Comparison of ENCODE assay signal across 1 cellular context in genomic region chr7:150727381-150727780, GRCh38.
TF ChIP-seq lines count a peak whose summit lies in the region.

No MANE protein-coding gene starts in this region.

TF ChIP-seq in HepG2, 621 proteins besides CTCF, POLR2A, EP300 and RAD21 (continued from another document and continues in another):
- TF ChIP-seq, protein P1, sequence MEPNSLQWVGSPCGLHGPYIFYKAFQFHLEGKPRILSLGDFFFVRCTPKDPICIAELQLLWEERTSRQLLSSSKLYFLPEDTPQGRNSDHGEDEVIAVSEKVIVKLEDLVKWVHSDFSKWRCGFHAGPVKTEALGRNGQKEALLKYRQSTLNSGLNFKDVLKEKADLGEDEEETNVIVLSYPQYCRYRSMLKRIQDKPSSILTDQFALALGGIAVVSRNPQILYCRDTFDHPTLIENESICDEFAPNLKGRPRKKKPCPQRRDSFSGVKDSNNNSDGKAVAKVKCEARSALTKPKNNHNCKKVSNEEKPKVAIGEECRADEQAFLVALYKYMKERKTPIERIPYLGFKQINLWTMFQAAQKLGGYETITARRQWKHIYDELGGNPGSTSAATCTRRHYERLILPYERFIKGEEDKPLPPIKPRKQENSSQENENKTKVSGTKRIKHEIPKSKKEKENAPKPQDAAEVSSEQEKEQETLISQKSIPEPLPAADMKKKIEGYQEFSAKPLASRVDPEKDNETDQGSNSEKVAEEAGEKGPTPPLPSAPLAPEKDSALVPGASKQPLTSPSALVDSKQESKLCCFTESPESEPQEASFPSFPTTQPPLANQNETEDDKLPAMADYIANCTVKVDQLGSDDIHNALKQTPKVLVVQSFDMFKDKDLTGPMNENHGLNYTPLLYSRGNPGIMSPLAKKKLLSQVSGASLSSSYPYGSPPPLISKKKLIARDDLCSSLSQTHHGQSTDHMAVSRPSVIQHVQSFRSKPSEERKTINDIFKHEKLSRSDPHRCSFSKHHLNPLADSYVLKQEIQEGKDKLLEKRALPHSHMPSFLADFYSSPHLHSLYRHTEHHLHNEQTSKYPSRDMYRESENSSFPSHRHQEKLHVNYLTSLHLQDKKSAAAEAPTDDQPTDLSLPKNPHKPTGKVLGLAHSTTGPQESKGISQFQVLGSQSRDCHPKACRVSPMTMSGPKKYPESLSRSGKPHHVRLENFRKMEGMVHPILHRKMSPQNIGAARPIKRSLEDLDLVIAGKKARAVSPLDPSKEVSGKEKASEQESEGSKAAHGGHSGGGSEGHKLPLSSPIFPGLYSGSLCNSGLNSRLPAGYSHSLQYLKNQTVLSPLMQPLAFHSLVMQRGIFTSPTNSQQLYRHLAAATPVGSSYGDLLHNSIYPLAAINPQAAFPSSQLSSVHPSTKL (CRISPR knock-in tag; IDR thresholded peaks at IDR 0.05), result peak; percentile 86
- TF ChIP-seq ATF3 (CRISPR knock-in tag; IDR thresholded peaks at IDR 0.05) (peak; percentile 92), ZEB1 (IDR thresholded peaks at IDR 0.05; ENCODE audit: insufficient replicate concordance, low read depth) (peak; percentile 91), ZNF639 (CRISPR knock-in tag; conservative IDR thresholded peaks at IDR 0.05) (no peak), SUZ12 (IDR thresholded peaks at IDR 0.05; ENCODE audit: low read depth, low read length) (no peak), NR2F6 (IDR thresholded peaks at IDR 0.05) (peak; percentile 65), NR2F6 (CRISPR knock-in tag; IDR thresholded peaks at IDR 0.05) (peak; percentile 83), ZNF670 (CRISPR knock-in tag; IDR thresholded peaks at IDR 0.05; ENCODE audit: borderline replicate concordance) (peak; percentile 76; the same call in 1 of the 2 replicates), ZFYVE20 (CRISPR knock-in tag; IDR thresholded peaks at IDR 0.05; ENCODE audit: borderline replicate concordance, low read depth) (no peak), ZNF234 (CRISPR knock-in tag; conservative IDR thresholded peaks at IDR 0.05) (no peak), ZFX (CRISPR knock-in tag; IDR thresholded peaks at IDR 0.05; ENCODE audit: low read depth) (peak; percentile 26; the same call in 1 of the 2 replicates), PHF8 (CRISPR knock-in tag; IDR thresholded peaks at IDR 0.05) (no peak), CREB1 (IDR thresholded peaks at IDR 0.05) (no peak), CREB1 (CRISPR knock-in tag; IDR thresholded peaks at IDR 0.05) (0 out of 2 replicates have a peak, but pooled peaks have one; percentile 31), ZHX1 (CRISPR knock-in tag; IDR thresholded peaks at IDR 0.05; ENCODE audit: low read depth) (no peak), MIER3 (CRISPR knock-in tag; IDR thresholded peaks at IDR 0.05; ENCODE audit: borderline replicate concordance) (0 out of 2 replicates have a peak, but pooled peaks have one; percentile 42), GTF2F1 (IDR thresholded peaks at IDR 0.05; ENCODE audit: low read length) (no peak), ZBTB10 (CRISPR knock-in tag; IDR thresholded peaks at IDR 0.05; ENCODE audit: borderline replicate concordance) (no peak), KDM2A (CRISPR knock-in tag; IDR thresholded peaks at IDR 0.05; ENCODE audit: borderline replicate concordance, low read depth) (no peak)
- TF ChIP-seq, protein P2, sequence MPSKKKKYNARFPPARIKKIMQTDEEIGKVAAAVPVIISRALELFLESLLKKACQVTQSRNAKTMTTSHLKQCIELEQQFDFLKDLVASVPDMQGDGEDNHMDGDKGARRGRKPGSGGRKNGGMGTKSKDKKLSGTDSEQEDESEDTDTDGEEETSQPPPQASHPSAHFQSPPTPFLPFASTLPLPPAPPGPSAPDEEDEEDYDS (CRISPR knock-in tag; IDR thresholded peaks at IDR 0.05), result 0 out of 2 replicates have a peak, but pooled peaks have one; percentile 18
- TF ChIP-seq, protein P3, sequence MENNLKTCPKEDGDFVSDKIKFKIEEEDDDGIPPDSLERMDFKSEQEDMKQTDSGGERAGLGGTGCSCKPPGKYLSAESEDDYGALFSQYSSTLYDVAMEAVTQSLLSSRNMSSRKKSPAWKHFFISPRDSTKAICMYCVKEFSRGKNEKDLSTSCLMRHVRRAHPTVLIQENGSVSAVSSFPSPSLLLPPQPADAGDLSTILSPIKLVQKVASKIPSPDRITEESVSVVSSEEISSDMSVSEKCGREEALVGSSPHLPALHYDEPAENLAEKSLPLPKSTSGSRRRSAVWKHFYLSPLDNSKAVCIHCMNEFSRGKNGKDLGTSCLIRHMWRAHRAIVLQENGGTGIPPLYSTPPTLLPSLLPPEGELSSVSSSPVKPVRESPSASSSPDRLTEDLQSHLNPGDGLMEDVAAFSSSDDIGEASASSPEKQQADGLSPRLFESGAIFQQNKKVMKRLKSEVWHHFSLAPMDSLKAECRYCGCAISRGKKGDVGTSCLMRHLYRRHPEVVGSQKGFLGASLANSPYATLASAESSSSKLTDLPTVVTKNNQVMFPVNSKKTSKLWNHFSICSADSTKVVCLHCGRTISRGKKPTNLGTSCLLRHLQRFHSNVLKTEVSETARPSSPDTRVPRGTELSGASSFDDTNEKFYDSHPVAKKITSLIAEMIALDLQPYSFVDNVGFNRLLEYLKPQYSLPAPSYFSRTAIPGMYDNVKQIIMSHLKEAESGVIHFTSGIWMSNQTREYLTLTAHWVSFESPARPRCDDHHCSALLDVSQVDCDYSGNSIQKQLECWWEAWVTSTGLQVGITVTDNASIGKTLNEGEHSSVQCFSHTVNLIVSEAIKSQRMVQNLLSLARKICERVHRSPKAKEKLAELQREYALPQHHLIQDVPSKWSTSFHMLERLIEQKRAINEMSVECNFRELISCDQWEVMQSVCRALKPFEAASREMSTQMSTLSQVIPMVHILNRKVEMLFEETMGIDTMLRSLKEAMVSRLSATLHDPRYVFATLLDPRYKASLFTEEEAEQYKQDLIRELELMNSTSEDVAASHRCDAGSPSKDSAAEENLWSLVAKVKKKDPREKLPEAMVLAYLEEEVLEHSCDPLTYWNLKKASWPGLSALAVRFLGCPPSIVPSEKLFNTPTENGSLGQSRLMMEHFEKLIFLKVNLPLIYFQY (CRISPR knock-in tag; IDR thresholded peaks at IDR 0.05; ENCODE audit: borderline replicate concordance), result no peak
- TF ChIP-seq, protein P4, sequence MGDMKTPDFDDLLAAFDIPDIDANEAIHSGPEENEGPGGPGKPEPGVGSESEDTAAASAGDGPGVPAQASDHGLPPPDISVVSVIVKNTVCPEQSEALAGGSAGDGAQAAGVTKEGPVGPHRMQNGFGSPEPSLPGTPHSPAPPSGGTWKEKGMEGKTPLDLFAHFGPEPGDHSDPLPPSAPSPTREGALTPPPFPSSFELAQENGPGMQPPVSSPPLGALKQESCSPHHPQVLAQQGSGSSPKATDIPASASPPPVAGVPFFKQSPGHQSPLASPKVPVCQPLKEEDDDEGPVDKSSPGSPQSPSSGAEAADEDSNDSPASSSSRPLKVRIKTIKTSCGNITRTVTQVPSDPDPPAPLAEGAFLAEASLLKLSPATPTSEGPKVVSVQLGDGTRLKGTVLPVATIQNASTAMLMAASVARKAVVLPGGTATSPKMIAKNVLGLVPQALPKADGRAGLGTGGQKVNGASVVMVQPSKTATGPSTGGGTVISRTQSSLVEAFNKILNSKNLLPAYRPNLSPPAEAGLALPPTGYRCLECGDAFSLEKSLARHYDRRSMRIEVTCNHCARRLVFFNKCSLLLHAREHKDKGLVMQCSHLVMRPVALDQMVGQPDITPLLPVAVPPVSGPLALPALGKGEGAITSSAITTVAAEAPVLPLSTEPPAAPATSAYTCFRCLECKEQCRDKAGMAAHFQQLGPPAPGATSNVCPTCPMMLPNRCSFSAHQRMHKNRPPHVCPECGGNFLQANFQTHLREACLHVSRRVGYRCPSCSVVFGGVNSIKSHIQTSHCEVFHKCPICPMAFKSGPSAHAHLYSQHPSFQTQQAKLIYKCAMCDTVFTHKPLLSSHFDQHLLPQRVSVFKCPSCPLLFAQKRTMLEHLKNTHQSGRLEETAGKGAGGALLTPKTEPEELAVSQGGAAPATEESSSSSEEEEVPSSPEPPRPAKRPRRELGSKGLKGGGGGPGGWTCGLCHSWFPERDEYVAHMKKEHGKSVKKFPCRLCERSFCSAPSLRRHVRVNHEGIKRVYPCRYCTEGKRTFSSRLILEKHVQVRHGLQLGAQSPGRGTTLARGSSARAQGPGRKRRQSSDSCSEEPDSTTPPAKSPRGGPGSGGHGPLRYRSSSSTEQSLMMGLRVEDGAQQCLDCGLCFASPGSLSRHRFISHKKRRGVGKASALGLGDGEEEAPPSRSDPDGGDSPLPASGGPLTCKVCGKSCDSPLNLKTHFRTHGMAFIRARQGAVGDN (CRISPR knock-in tag; IDR thresholded peaks at IDR 0.05), result no peak
- TF ChIP-seq, protein P5, sequence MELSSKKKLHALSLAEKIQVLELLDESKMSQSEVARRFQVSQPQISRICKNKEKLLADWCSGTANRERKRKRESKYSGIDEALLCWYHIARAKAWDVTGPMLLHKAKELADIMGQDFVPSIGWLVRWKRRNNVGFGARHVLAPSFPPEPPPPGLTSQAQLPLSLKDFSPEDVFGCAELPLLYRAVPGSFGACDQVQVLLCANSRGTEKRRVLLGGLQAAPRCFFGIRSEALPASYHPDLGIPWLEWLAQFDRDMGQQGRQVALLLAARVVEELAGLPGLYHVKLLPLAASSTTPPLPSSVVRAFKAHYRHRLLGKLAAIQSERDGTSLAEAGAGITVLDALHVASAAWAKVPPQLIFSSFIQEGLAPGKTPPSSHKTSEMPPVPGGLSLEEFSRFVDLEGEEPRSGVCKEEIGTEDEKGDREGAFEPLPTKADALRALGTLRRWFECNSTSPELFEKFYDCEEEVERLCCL (CRISPR knock-in tag; IDR thresholded peaks at IDR 0.05; ENCODE audit: borderline replicate concordance), result no peak
- TF ChIP-seq, protein P6, sequence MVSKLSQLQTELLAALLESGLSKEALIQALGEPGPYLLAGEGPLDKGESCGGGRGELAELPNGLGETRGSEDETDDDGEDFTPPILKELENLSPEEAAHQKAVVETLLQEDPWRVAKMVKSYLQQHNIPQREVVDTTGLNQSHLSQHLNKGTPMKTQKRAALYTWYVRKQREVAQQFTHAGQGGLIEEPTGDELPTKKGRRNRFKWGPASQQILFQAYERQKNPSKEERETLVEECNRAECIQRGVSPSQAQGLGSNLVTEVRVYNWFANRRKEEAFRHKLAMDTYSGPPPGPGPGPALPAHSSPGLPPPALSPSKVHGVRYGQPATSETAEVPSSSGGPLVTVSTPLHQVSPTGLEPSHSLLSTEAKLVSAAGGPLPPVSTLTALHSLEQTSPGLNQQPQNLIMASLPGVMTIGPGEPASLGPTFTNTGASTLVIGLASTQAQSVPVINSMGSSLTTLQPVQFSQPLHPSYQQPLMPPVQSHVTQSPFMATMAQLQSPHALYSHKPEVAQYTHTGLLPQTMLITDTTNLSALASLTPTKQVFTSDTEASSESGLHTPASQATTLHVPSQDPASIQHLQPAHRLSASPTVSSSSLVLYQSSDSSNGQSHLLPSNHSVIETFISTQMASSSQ (IDR thresholded peaks at IDR 0.05; ENCODE audit: low read depth), result no peak
- TF ChIP-seq, protein P6 (CRISPR knock-in tag; IDR thresholded peaks at IDR 0.05; ENCODE audit: borderline replicate concordance), result peak; percentile 35; the same call in 1 of the 2 replicates
